Comparison of ENCODE assay signal across 29 cellular contexts in genomic region chr12:79944565-79944964, GRCh38. TPM values are rescaled to one million over a fixed set of nuclear protein-coding genes. Genes with fewer than 3 reads are reported as not detected.
DNase-seq lines count a peak whose midpoint lies in the region; ATAC-seq, FAIRE-seq and TF ChIP-seq lines count a peak whose summit lies in the region.
"Had no signal": no experiment of that assay in that cellular context is flagged by ENCODE, and none has a peak within 500 bp of the region (broad histone marks: within the 10 kb centered on the region; RNA-seq: fewer than 3 reads in every experiment).

No MANE protein-coding gene starts in this region.

- no TSS peak for BruUV-seq in K562 (replicated peaks; lab: Mats Ljungman, UMichigan)

- intact Hi-C loops in K562 (cut with micrococcal nuclease) = no loop called here

- no peak overlapping the region for H3K4me3 ChIP-seq in K562
- H3K4me3 ChIP-seq: A549; BLaER1; BLaER1 treated with 17β-estradiol and CSF1 and Interleukin-3, amounts not matched to agents 10 nM and 100 nM had no signal

- TF ChIP-seq RAD21 in K562 (CRISPR knock-in tag; conservative IDR thresholded peaks at IDR 0.05 in 1 of 2, IDR thresholded peaks at IDR 0.05 in 1 of 2) = no peak

- H3K4me1 ChIP-seq in K562 (replicated peaks in 1 of 2; ENCODE audit: control insufficient read depth in 2 of 2, insufficient read depth in 2 of 2, low read length in 2 of 2) = peaks cover 0 to 2% of the 10 kb centered on the region in 2 experiments; a peak in 2 of 5 replicates
- H3K4me1 ChIP-seq: A549, BE2C, BLaER1, Caco-2 had no signal

- DNase-seq in K562 (ENCODE audit: extremely low read depth in 1 of 4, low spot score in 3 of 4) = no peak
- no peak for DNase-seq in stimulated activated CD8-positive, alpha-beta memory T cell treated with anti-CD3 and anti-CD28 coated beads, Interleukin-4, amount 100 ng/mL, for 48 hours
- DNase-seq: 8988T; ACHN; AML-193; BE2C; C1 segment of cervical spinal cord; Caco-2; Calu3; CD4-positive, alpha-beta memory T cell; CD4-positive, alpha-beta T cell; CD4-positive, CD25-positive, alpha-beta regulatory T cell; CD8-positive, alpha-beta memory T cell; CD8-positive, alpha-beta T cell; COR-L47; DMS 273 treated with DMSO at 0.1 percent for 48 hours; DMS153; DMS53; DMS79; DMS79 treated with DMSO at 0.1 percent for 48 hours; DND-41; EL had no signal

- H3K9me1 ChIP-seq in K562 (ENCODE audit: control insufficient read depth, insufficient read depth, low read length) = no peaks in the 10 kb centered on the region

- CTCF ChIA-PET in K562 (lab: Yijun Ruan, JAX; ENCODE audit: low intra/inter-chr PET ratio) = no interaction called here

- in situ Hi-C loops in K562 (cut with MboI) = no loop called here

- no peaks in the 10 kb centered on the region for H3K9me3 ChIP-seq in K562 (replicated peaks; ENCODE audit: control insufficient read depth, insufficient read depth, low read depth, low read length)
- H3K9me3 ChIP-seq: A549; BE2C; BLaER1; BLaER1 treated with 17β-estradiol and CSF1 and Interleukin-3, amounts not matched to agents 10 nM and 100 nM; Caco-2 had no signal

- H3K9ac ChIP-seq in K562 (ENCODE audit: insufficient read depth in 1 of 2, low read depth in 2 of 2, low read length in 2 of 2) = no peak overlapping the region
- H3K9ac ChIP-seq: BLaER1; BLaER1 treated with 17β-estradiol and CSF1 and Interleukin-3, amounts not matched to agents 10 nM and 100 nM had no signal

- TF ChIP-seq POLR2A in K562 (conservative IDR thresholded peaks at IDR 0.05) = no peak

- 60% methylated on average over 3 of the region's 3 CpGs for WGBS in K562 (ENCODE audit: insufficient coverage, low coverage, missing lambda C conversion rate)

- no peaks in the 10 kb centered on the region for H3K79me2 ChIP-seq in K562 (ENCODE audit: control insufficient read depth, insufficient read depth, low read length)

- FAIRE-seq in K562 (lab: Jason Lieb, UNC) = no peak
- FAIRE-seq: A204.1, A549, D721Med had no signal

- no peak for TF ChIP-seq EP300 in K562 (IDR thresholded peaks at IDR 0.05; ENCODE audit: low read length)

- no peak overlapping the region for H3K4me2 ChIP-seq in K562 (ENCODE audit: insufficient read depth, low read length)
- H3K4me2 ChIP-seq: A549; BLaER1; BLaER1 treated with 17β-estradiol and CSF1 and Interleukin-3, amounts not matched to agents 10 nM and 100 nM had no signal

- POLR2A ChIA-PET in K562 (lab: Yijun Ruan, JAX) = interaction anchor here (0.8 to 1.0 kb wide), 2 partner anchors 9 to 13 kb away, joined by 3 read pairs; partner anchors contain the start of gene PPP1R12A

- no peaks in the 10 kb centered on the region for H3K36me3 ChIP-seq in K562 (ENCODE audit: control insufficient read depth, insufficient read depth, low read length)
- H3K36me3 ChIP-seq: BE2C; BLaER1; BLaER1 treated with 17β-estradiol and CSF1 and Interleukin-3, amounts not matched to agents 10 nM and 100 nM had no signal

- no peak for TF ChIP-seq CTCF in K562 (IDR thresholded peaks at IDR 0.05 in 2 of 3, conservative IDR thresholded peaks at IDR 0.05 in 1 of 3; ENCODE audit: insufficient read depth in 2 of 3, low read depth in 1 of 3, low read length in 3 of 3)

- 0 out of 2 replicates have a peak overlapping the region, but pooled peaks have one; percentile 15 for H2AFZ ChIP-seq in K562 (ENCODE audit: low read depth, low read length)

- H3K27ac ChIP-seq in K562 (ENCODE audit: extremely low read depth, low read depth, low read length) = no peak overlapping the region
- H3K27ac ChIP-seq: 22Rv1; A549; BLaER1; BLaER1 treated with 17β-estradiol and CSF1 and Interleukin-3, amounts not matched to agents 10 nM and 100 nM; C4-2B had no signal

- ATAC-seq in K562 = 0 out of 3 replicates have a peak, but pooled peaks have one; percentile 14
- ATAC-seq: A549; CD8-positive, alpha-beta T cell had no signal

- no peaks in the 10 kb centered on the region for H4K20me1 ChIP-seq in K562 (replicated peaks; ENCODE audit: control insufficient read depth, insufficient read depth, low read length)
- H4K20me1 ChIP-seq: BLaER1; BLaER1 treated with 17β-estradiol and CSF1 and Interleukin-3, amounts not matched to agents 10 nM and 100 nM had no signal

- H3K27me3 ChIP-seq in K562 (ENCODE audit: control insufficient read depth in 2 of 2, insufficient read depth in 2 of 2, low read length in 2 of 2) = no peaks in the 10 kb centered on the region
- H3K27me3 ChIP-seq: BLaER1; BLaER1 treated with 17β-estradiol and CSF1 and Interleukin-3, amounts not matched to agents 10 nM and 100 nM had no signal

TF ChIP-seq in K562, 482 proteins besides CTCF, POLR2A, EP300 and RAD21:
- no peak for TF ChIP-seq NR3C1 (CRISPR knock-in tag; IDR thresholded peaks at IDR 0.05)
- no peak for TF ChIP-seq ASH1L (IDR thresholded peaks at IDR 0.05; ENCODE audit: borderline replicate concordance, low read depth, partially characterized antibody)
- TF ChIP-seq SRSF7 (optimal IDR thresholded peaks at IDR 0.05; ENCODE audit: low read depth, low read length) = no peak
- TF ChIP-seq ATF3 (IDR thresholded peaks at IDR 0.05) = peak; percentile 27; the same call in 1 of the 2 replicates
- TF ChIP-seq ATF3 (CRISPR knock-in tag; conservative IDR thresholded peaks at IDR 0.05) = no peak
- no peak for TF ChIP-seq ARID2 (IDR thresholded peaks at IDR 0.05)
- TF ChIP-seq MXD1 (CRISPR knock-in tag; IDR thresholded peaks at IDR 0.05; ENCODE audit: borderline replicate concordance, poor library complexity, severe bottlenecking) = no peak
- no peak for TF ChIP-seq CEBPG (CRISPR knock-in tag; IDR thresholded peaks at IDR 0.05)
- TF ChIP-seq CEBPG (tag; conservative IDR thresholded peaks at IDR 0.05 in 1 of 2, IDR thresholded peaks at IDR 0.05 in 1 of 2) = 0 out of 4 replicates have a peak, but pooled peaks of 1 of the 2 experiments have one; percentile 20
- 0 out of 2 replicates have a peak, but pooled peaks have one; percentile 54 for TF ChIP-seq ZNF3 (CRISPR knock-in tag; IDR thresholded peaks at IDR 0.05)
- peak; percentile 79 for TF ChIP-seq ZFP36 (IDR thresholded peaks at IDR 0.05; ENCODE audit: low read depth, low read length, partially characterized antibody)
- 0 out of 2 replicates have a peak, but pooled peaks have one; percentile 11 for TF ChIP-seq CEBPB (tag; IDR thresholded peaks at IDR 0.05)
TF ChIP-seq in K562: peak in this region for 5.

RNA-seq across cellular contexts. Expression of gene PPP1R12A, which starts 9.7 kb away (rescaled TPM):
- 78.5 and 335 TPM in 2 replicates for total RNA-seq in K562 (2011; cell fraction: chromatin; rRNA removed; ENCODE audit: low replicate concordance)
- 46.4 and 56.5 TPM in 2 replicates for total RNA-seq in K562 (2011; cell fraction: nucleolus; rRNA removed)
- 94.4 and 121 TPM in 2 replicates for total RNA-seq in K562 (2011; cell fraction: nucleoplasm; rRNA removed)
- total RNA-seq in K562 (2014; rRNA removed) (68.0 and 116 TPM in 2 replicates), K562 (2014; rRNA removed; fragmentation: Illumina TruSeq; extraction: Trizol) (106 and 131 TPM in 2 replicates), K562 (2015; rRNA removed; fragmentation: Illumina TruSeq; extraction: Trizol) (118 and 119 TPM in 2 replicates), K562 (2021) (51.9 and 53.3 TPM in 2 replicates)
- polyA plus RNA-seq in K562 (2011; rRNA removed) (49.3 and 51.3 TPM in 2 replicates), K562 (2014; fragmentation: Illumina TruSeq; extraction: Trizol) (83.8 and 109 TPM in 2 replicates), K562 (2014; fragmentation: Nextera tagmentation; extraction: Ambion mirVana) (10 to 100 TPM; 26.4 to 42.3 TPM), K562 (2014; rRNA removed) (37.0 and 44.1 TPM in 2 replicates)
- 11.0 and 12.7 TPM in 2 replicates for polyA plus RNA-seq in K562 (2011; cell fraction: cytosol; rRNA removed)
- polyA plus RNA-seq in K562 (2011; cell fraction: nucleus; rRNA removed) = 52.5 and 67.8 TPM in 2 replicates
- polyA plus RNA-seq in K562 (2012) = 29.0 and 33.0 TPM in 2 replicates
- 232 and 234 TPM in 2 replicates for polyA minus RNA-seq in K562 (2011; rRNA and poly(A)+ RNA removed)
- polyA minus RNA-seq in K562 (2011; cell fraction: cytosol; rRNA and poly(A)+ RNA removed) = 52.6 and 79.4 TPM in 2 replicates
- 96.9 and 176 TPM in 2 replicates for polyA minus RNA-seq in K562 (2011; cell fraction: nucleus; rRNA and poly(A)+ RNA removed)
